ENCODE assay signal across 8 cellular contexts in genomic region chr3:48899298-48899697, GRCh38. TPM values are rescaled to one million over a fixed set of nuclear protein-coding genes. Genes with fewer than 3 reads are reported as not detected.
DNase-seq lines count a peak whose midpoint lies in the region; ATAC-seq and TF ChIP-seq lines count a peak whose summit lies in the region.

No MANE protein-coding gene starts in this region.

- intact Hi-C loops in left ventricle myocardium superior (cut with micrococcal nuclease), result no loop called here
- intact Hi-C loops in sciatic nerve (cut with DNase I), result no loop called here

- no peak overlapping the region for H3K27ac ChIP-seq in cardiac muscle cell
- peak overlapping the region; percentile 62 to 80 for H3K27ac ChIP-seq in liver (ENCODE audit: low read depth in 1 of 2, low read length in 2 of 2)

- no peaks in the 10 kb centered on the region for H3K27me3 Mint-ChIP-seq in activated T-cell treated with anti-CD3 and anti-CD28 coated beads, Interleukin-2, amount 50 U/mL, for 72 hours (ENCODE audit: low read depth)
- H3K27me3 Mint-ChIP-seq in type B pancreatic cell, result no peaks in the 10 kb centered on the region

- 90% methylated on average over 4 of the region's 4 CpGs for WGBS in liver

- no peak for TF ChIP-seq RAD21 in liver (IDR thresholded peaks at IDR 0.05)

- no peaks in the 10 kb centered on the region for H3K9me3 ChIP-seq in cardiac muscle cell (ENCODE audit: low read depth)
- H3K9me3 ChIP-seq in liver (ENCODE audit: control insufficient read depth in 4 of 4, low read length in 3 of 4), result no peaks in the 10 kb centered on the region

- no peak overlapping the region for H3K9ac ChIP-seq in liver (ENCODE audit: low read depth in 1 of 2, low read length in 2 of 2)

- peak overlapping the region; percentile 94 to 98 for H3K4me3 Mint-ChIP-seq in activated T-cell treated with anti-CD3 and anti-CD28 coated beads, Interleukin-2, amount 50 U/mL, for 72 hours
- H3K4me3 Mint-ChIP-seq in type B pancreatic cell, result peak overlapping the region; percentile 91

- H3K9me3 Mint-ChIP-seq in activated T-cell treated with anti-CD3 and anti-CD28 coated beads, Interleukin-2, amount 50 U/mL, for 72 hours, result no peaks in the 10 kb centered on the region
- H3K9me3 Mint-ChIP-seq in type B pancreatic cell, result no peaks in the 10 kb centered on the region

- peak in 1 of 2 donors; percentile 2 for DNase-seq in cardiac muscle cell (ENCODE audit: low read depth in 1 of 2, low spot score in 1 of 2)
- no peak for DNase-seq in left ventricle myocardium superior
- peak; percentile 40 to 42 for DNase-seq in activated T-cell treated with anti-CD3 and anti-CD28 coated beads, Interleukin-2, amount 50 U/mL, for 72 hours
- DNase-seq in type B pancreatic cell (ENCODE audit: extremely low spot score, unreplicated experiment), result no peak
- no peak for DNase-seq in COLO829 (ENCODE audit: low spot score)
- DNase-seq in sciatic nerve (ENCODE audit: low spot score), result no peak
- no peak for DNase-seq in RKO (ENCODE audit: low spot score)

- peaks cover 0 to 6% of the 10 kb centered on the region in 2 donors for H3K36me3 Mint-ChIP-seq in activated T-cell treated with anti-CD3 and anti-CD28 coated beads, Interleukin-2, amount 50 U/mL, for 72 hours (ENCODE audit: insufficient read depth in 2 of 2)
- H3K36me3 Mint-ChIP-seq in type B pancreatic cell, result no peaks in the 10 kb centered on the region

- H3K27me3 ChIP-seq in cardiac muscle cell, result no peaks in the 10 kb centered on the region
- no peaks in the 10 kb centered on the region for H3K27me3 ChIP-seq in liver (ENCODE audit: control insufficient read depth in 4 of 4, insufficient read depth in 4 of 4, low read length in 3 of 4)

- TF ChIP-seq CTCF in cardiac muscle cell (IDR thresholded peaks at IDR 0.05; ENCODE audit: low read depth, low read length) (no peak), liver (IDR thresholded peaks at IDR 0.05; ENCODE audit: low read depth, low read length, missing input control) (no peak), type B pancreatic cell (conservative IDR thresholded peaks at IDR 0.05) (no peak)

- H3K4me1 Mint-ChIP-seq in activated T-cell treated with anti-CD3 and anti-CD28 coated beads, Interleukin-2, amount 50 U/mL, for 72 hours (ENCODE audit: low read depth), result peaks cover 43% of the 10 kb centered on the region
- H3K4me1 Mint-ChIP-seq in type B pancreatic cell (ENCODE audit: unreplicated experiment), result peaks cover 19% of the 10 kb centered on the region

- H3K36me3 ChIP-seq in cardiac muscle cell (no peaks in the 10 kb centered on the region), liver (ENCODE audit: control insufficient read depth in 4 of 4, insufficient read depth in 3 of 4, low read depth in 1 of 4, low read length in 3 of 4) (no peaks in the 10 kb centered on the region)

- peak overlapping the region; percentile 73 for H3K27ac Mint-ChIP-seq in activated T-cell treated with anti-CD3 and anti-CD28 coated beads, Interleukin-2, amount 50 U/mL, for 72 hours
- H3K27ac Mint-ChIP-seq in type B pancreatic cell, result peak overlapping the region; percentile 72

- ATAC-seq in left ventricle myocardium superior (no peak), sciatic nerve (no peak)
- peak; percentile 47 to 48 for ATAC-seq in activated T-cell treated with anti-CD3 and anti-CD28 coated beads, Interleukin-2, amount 50 U/mL, for 72 hours (replicated peaks in 1 of 2)

- H3K4me3 ChIP-seq in cardiac muscle cell (peak overlapping the region; percentile 49), liver (ENCODE audit: low read depth in 1 of 3, low read length in 3 of 3) (no peak overlapping the region)

- peaks cover 12% of the 10 kb centered on the region for H3K4me1 ChIP-seq in cardiac muscle cell (ENCODE audit: low read depth)
- H3K4me1 ChIP-seq in liver (ENCODE audit: control insufficient read depth in 4 of 4, insufficient read depth in 4 of 4, low read length in 3 of 4), result peaks cover 3 to 26% (median 14%) of the 10 kb centered on the region in 4 donors

TF ChIP-seq in liver, 16 proteins besides CTCF, POLR2A, EP300 and RAD21:
- TF ChIP-seq REST (IDR thresholded peaks at IDR 0.05) (no peak), EGR1 (IDR thresholded peaks at IDR 0.05; ENCODE audit: low read depth in 2 of 2) (no peak), HNF4A (conservative IDR thresholded peaks at IDR 0.05) (no peak), SP1 (IDR thresholded peaks at IDR 0.05) (no peak), RXRA (IDR thresholded peaks at IDR 0.05) (no peak), NR2F2 (IDR thresholded peaks at IDR 0.05) (no peak), MAX (IDR thresholded peaks at IDR 0.05) (no peak), FOXA1 (IDR thresholded peaks at IDR 0.05) (no peak)
TF ChIP-seq in liver: peak in this region for 0.

RNA-seq across cellular contexts. Expression of gene SLC25A20, which starts 0.6 kb away (rescaled TPM):
- total RNA-seq in cardiac muscle cell (20.9 and 25.1 TPM in 2 replicates), left ventricle myocardium superior (124 TPM), liver (100 to 1,000 TPM in 1 of 2 donors, 10 to 100 TPM in 1; 36.9 to 223 TPM), type B pancreatic cell (ENCODE audit: low replicate concordance) (15.2 and 15.3 TPM in 2 replicates), sciatic nerve (12.2 TPM)
- polyA plus RNA-seq in cardiac muscle cell (24.0 and 28.2 TPM in 2 replicates), liver (100 to 1,000 TPM in 1 of 2 donors, 10 to 100 TPM in 1; 55.9 to 117 TPM)
- total RNA-seq in activated T-cell treated with anti-CD3 and anti-CD28 coated beads, Interleukin-2, amount 50 U/mL, for 72 hours, result 10 to 100 TPM; 23.6 to 29.3 TPM

RNA-seq across cellular contexts. Expression of gene ARIH2, which starts 19.3 kb away (rescaled TPM):
- total RNA-seq in cardiac muscle cell, result 89.3 and 116 TPM in 2 replicates
- polyA plus RNA-seq in cardiac muscle cell, result 78.1 and 78.6 TPM in 2 replicates
- 141 TPM for total RNA-seq in left ventricle myocardium superior
- 100 to 1,000 TPM; 174 to 183 TPM for total RNA-seq in activated T-cell treated with anti-CD3 and anti-CD28 coated beads, Interleukin-2, amount 50 U/mL, for 72 hours
- total RNA-seq in liver, result 10 to 100 TPM; 36.2 to 63.5 TPM
- polyA plus RNA-seq in liver, result 10 to 100 TPM; 24.8 to 25.9 TPM
- total RNA-seq in type B pancreatic cell (ENCODE audit: low replicate concordance), result 82.3 and 84.4 TPM in 2 replicates
- total RNA-seq in sciatic nerve, result 88.9 TPM

RNA-seq across cellular contexts. Expression of gene PRKAR2A, which starts 51.6 kb away (rescaled TPM):
- total RNA-seq in cardiac muscle cell (99.0 and 172 TPM in 2 replicates), left ventricle myocardium superior (58.3 TPM), liver (10 to 100 TPM; 14.9 to 28.5 TPM), type B pancreatic cell (ENCODE audit: low replicate concordance) (40.3 and 44.1 TPM in 2 replicates), sciatic nerve (46.5 TPM)
- polyA plus RNA-seq in cardiac muscle cell (15.7 and 21.9 TPM in 2 replicates), liver (10 to 100 TPM; 12.1 to 12.8 TPM)
- total RNA-seq in activated T-cell treated with anti-CD3 and anti-CD28 coated beads, Interleukin-2, amount 50 U/mL, for 72 hours, result 10 to 100 TPM; 23.0 to 35.7 TPM

Comparison
In these comparisons a context has a peak if more than half of its experiments do, and no peak if none do; other contexts are left out.
1. DNase-seq: peak in activated T-cell treated with anti-CD3 and anti-CD28 coated beads, Interleukin-2, amount 50 U/mL, for 72 hours (2 of 2); none in left ventricle myocardium superior (single experiment), type B pancreatic cell (single experiment), COLO829 (single experiment), sciatic nerve (single experiment) and RKO (single experiment).
2. ATAC-seq: peak in activated T-cell treated with anti-CD3 and anti-CD28 coated beads, Interleukin-2, amount 50 U/mL, for 72 hours (2 of 2); none in left ventricle myocardium superior (single experiment) and sciatic nerve (single experiment).